14 cellular contexts compared by ENCODE assay signal in the genomic region with DNA sequence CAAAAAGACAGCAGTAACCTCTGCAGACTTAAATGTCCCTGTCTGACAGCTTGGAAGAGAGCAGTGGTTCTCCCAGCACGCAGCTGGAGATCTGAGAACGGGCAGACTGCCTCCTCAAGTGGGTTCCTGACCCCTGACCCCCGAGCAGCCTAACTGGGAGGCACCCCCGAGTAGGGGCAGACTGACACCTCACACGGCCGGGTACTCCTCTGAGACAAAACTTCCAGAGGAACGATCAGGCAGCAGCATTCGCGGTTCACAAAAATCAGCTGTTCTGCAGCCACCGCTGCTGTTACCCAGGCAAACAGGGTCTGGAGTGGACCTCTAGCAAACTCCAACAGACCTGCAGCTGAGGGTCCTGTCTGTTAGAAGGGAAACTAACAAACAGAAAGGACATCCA. TPM values are rescaled to one million over a fixed set of nuclear protein-coding genes. Genes with fewer than 3 reads are reported as not detected.
A peak's percentile ranks its signal among the peaks of the same experiment; 100 is the strongest.
DNase-seq lines count a peak whose midpoint lies in the region; ATAC-seq and TF ChIP-seq lines count a peak whose summit lies in the region.
"Not testable (repeated sequence)": the region's sequence is repeated elsewhere in the genome, so short reads cannot be mapped to it uniquely, and the experiment has no call there.
"Had no signal": no experiment of that assay in that cellular context is flagged by ENCODE, and none has a peak within 500 bp of the region (broad histone marks: within the 10 kb centered on the region; RNA-seq: fewer than 3 reads in every experiment).

No MANE protein-coding gene starts in this region.

- peaks cover 10% of the 10 kb centered on the region in 2 experiments for H3K4me1 Mint-ChIP-seq in H9
- peaks cover 11% of the 10 kb centered on the region for H3K4me1 Mint-ChIP-seq in WTC11
- not testable (repeated sequence) for H3K4me1 Mint-ChIP-seq in endodermal cell; neural crest cell; progenitor cell of endocrine pancreas (ENCODE audit: low read depth)

- H3K9ac ChIP-seq in H9 (ENCODE audit: extremely low read depth, insufficient read length, low read length); endodermal cell (ENCODE audit: extremely low read depth, low read length, poor library complexity, severe bottlenecking); iPS-20b (ENCODE audit: low read depth, low read length): not testable (repeated sequence)

- not testable (repeated sequence) for ATAC-seq in WTC11

- not testable (repeated sequence) for H2AFZ ChIP-seq in H9 (ENCODE audit: low read length)

- H3K23ac ChIP-seq in H9 (ENCODE audit: insufficient read length, low read depth, low read length): not testable (repeated sequence)

- H2BK12ac ChIP-seq in H9 (ENCODE audit: insufficient read length, low read depth, low read length): not testable (repeated sequence)

- H3K27me3 Mint-ChIP-seq in H9 (ENCODE audit: low read depth); WTC11 (ENCODE audit: low read depth); endodermal cell (ENCODE audit: insufficient read depth); neural crest cell (ENCODE audit: low read depth); progenitor cell of endocrine pancreas: not testable (repeated sequence)

- H3K27ac Mint-ChIP-seq in H9; endodermal cell; neural crest cell (ENCODE audit: unreplicated experiment); progenitor cell of endocrine pancreas: not testable (repeated sequence)
- H3K27ac Mint-ChIP-seq in WTC11: 0 out of 2 replicates have a peak overlapping the region, but pooled peaks have one; percentile 7

- H3K27ac ChIP-seq in 22Rv1 (peak overlapping the region; percentile 71), RWPE1 (peak overlapping the region; percentile 85)
- H3K27ac ChIP-seq in H9 (ENCODE audit: insufficient read length, low read depth, low read length); endodermal cell (ENCODE audit: low read depth, low read length); iPS-20b (ENCODE audit: low read length): not testable (repeated sequence)

- H4K91ac ChIP-seq in H9 (ENCODE audit: insufficient read length, low read depth, low read length): not testable (repeated sequence)

- H3K79me2 ChIP-seq in H9 (ENCODE audit: insufficient read depth, low read length): not testable (repeated sequence)

- not testable (repeated sequence) for H4K5ac ChIP-seq in H9 (ENCODE audit: insufficient read length, low read depth, low read length)

- H3K9me3 Mint-ChIP-seq in H9: peaks cover 15 to 18% of the 10 kb centered on the region in 2 experiments; a peak in 4 of 5 replicates
- H3K9me3 Mint-ChIP-seq in WTC11: peaks cover 24% of the 10 kb centered on the region
- peaks cover 34% of the 10 kb centered on the region for H3K9me3 Mint-ChIP-seq in endodermal cell
- not testable (repeated sequence) for H3K9me3 Mint-ChIP-seq in neural crest cell; progenitor cell of endocrine pancreas (ENCODE audit: low read depth)

- peak overlapping the region; percentile 67 to 71; a peak in 3 of 5 replicates for H3K4me3 Mint-ChIP-seq in H9
- peak overlapping the region; percentile 70 for H3K4me3 Mint-ChIP-seq in WTC11
- H3K4me3 Mint-ChIP-seq in endodermal cell: peak overlapping the region; percentile 53
- H3K4me3 Mint-ChIP-seq in neural crest cell: peak overlapping the region; percentile 44
- H3K4me3 Mint-ChIP-seq in progenitor cell of endocrine pancreas (ENCODE audit: low read depth): peak overlapping the region; percentile 33

- H3K4me1 ChIP-seq in H9 (ENCODE audit: insufficient read depth, low read length); endodermal cell (ENCODE audit: control insufficient read depth, insufficient read depth, low read length); iPS-20b (ENCODE audit: insufficient read depth, low read length): not testable (repeated sequence)

- not testable (repeated sequence) for H2BK5ac ChIP-seq in H9 (ENCODE audit: insufficient read length, low read length)

- not testable (repeated sequence) for H3K4me3 ChIP-seq in endodermal cell (ENCODE audit: low read length)
- peak overlapping the region; percentile 35; the same call in 1 of the 2 replicates for H3K4me3 ChIP-seq in iPS-20b (ENCODE audit: low read length)

- not testable (repeated sequence) for H2BK20ac ChIP-seq in H9 (ENCODE audit: low read depth, low read length, poor library complexity, severe bottlenecking)

- not testable (repeated sequence) for H3K23me2 ChIP-seq in H9 (ENCODE audit: insufficient read length, low read depth, low read length, poor library complexity, severe bottlenecking)

- WGBS in H9 (ENCODE audit: extremely low coverage, insufficient read length, low lambda C conversion rate): no CpG with 5 or more reads among the region's 10 CpGs
- 62% methylated on average over 9 of the region's 10 CpGs; no CpG with 5 or more reads in 1 of the 2 experiments for WGBS in endodermal cell (ENCODE audit: insufficient coverage in 1 of 2, insufficient read length in 1 of 2), 2 experiments

- not testable (repeated sequence) for H3K27me3 ChIP-seq in H9 (ENCODE audit: insufficient read depth, low read length); endodermal cell (ENCODE audit: control insufficient read depth, insufficient read depth, low read length, poor library complexity, severe bottlenecking); iPS-20b (ENCODE audit: insufficient read depth, low read length)

- not testable (repeated sequence) for H3K9me3 ChIP-seq in H9 (ENCODE audit: control insufficient read depth, low read depth, low read length); iPS-20b (ENCODE audit: insufficient read depth, low read depth, low read length)
- peaks cover 25% of the 10 kb centered on the region for H3K9me3 ChIP-seq in endodermal cell (ENCODE audit: control insufficient read depth, low read length)

- not testable (repeated sequence) for H3K79me1 ChIP-seq in H9 (ENCODE audit: insufficient read depth, low read depth, low read length, poor library complexity, severe bottlenecking)

- not testable (repeated sequence) for H4K20me1 ChIP-seq in H9 (ENCODE audit: control insufficient read depth, insufficient read depth, insufficient read length)

- not testable (repeated sequence) for H3K18ac ChIP-seq in H9 (ENCODE audit: insufficient read length, low read depth, low read length)

- H3K36me3 ChIP-seq in endodermal cell (ENCODE audit: control insufficient read depth, insufficient read depth, low read length); iPS-20b (ENCODE audit: insufficient read depth, low read depth, low read length): not testable (repeated sequence)

- H2BK15ac ChIP-seq in H9 (ENCODE audit: low read depth, low read length): not testable (repeated sequence)

- H3K56ac ChIP-seq in H9 (ENCODE audit: insufficient read length, low read depth, low read length): not testable (repeated sequence)

- not testable (repeated sequence) for H3K4ac ChIP-seq in H9 (ENCODE audit: low read depth, low read length)

- peaks cover 0 to 14% (median 2%) of the 10 kb centered on the region in 3 experiments; a peak in 4 of 7 replicates for H3K36me3 Mint-ChIP-seq in H9 (ENCODE audit: insufficient read depth in 1 of 3, low read depth in 3 of 3)
- H3K36me3 Mint-ChIP-seq in WTC11; endodermal cell (ENCODE audit: low read depth); neural crest cell (ENCODE audit: low read depth); progenitor cell of endocrine pancreas (ENCODE audit: insufficient read depth): not testable (repeated sequence)

- not testable (repeated sequence) for H3K14ac ChIP-seq in H9 (ENCODE audit: insufficient read depth, low read length)

- H2BK120ac ChIP-seq in H9 (ENCODE audit: low read depth, low read length, poor library complexity, severe bottlenecking): not testable (repeated sequence)

- H4K8ac ChIP-seq in H9 (replicated peaks; ENCODE audit: insufficient read length, low read depth, low read length): not testable (repeated sequence)

- H2AK5ac ChIP-seq in H9 (ENCODE audit: insufficient read length, low read length): not testable (repeated sequence)

- H3T11ph ChIP-seq in H9 (ENCODE audit: low read length): not testable (repeated sequence)

- not testable (repeated sequence) for TF ChIP-seq CTCF in 22Rv1 (IDR thresholded peaks at IDR 0.05); H9 (conservative IDR thresholded peaks at IDR 0.05); RWPE1 (conservative IDR thresholded peaks at IDR 0.05; ENCODE audit: low read depth); WTC11 (IDR thresholded peaks at IDR 0.05); endodermal cell (conservative IDR thresholded peaks at IDR 0.05); neural crest cell (conservative IDR thresholded peaks at IDR 0.05); progenitor cell of endocrine pancreas (IDR thresholded peaks at IDR 0.05; ENCODE audit: unreplicated experiment)

- POLR2A ChIA-PET in RWPE1 (lab: Yijun Ruan, JAX; ENCODE audit: low non-redundant PET); WTC11 (lab: Charles Lee): not testable (repeated sequence)

- not testable (repeated sequence) for H3K4me2 ChIP-seq in H9 (ENCODE audit: insufficient read depth, insufficient read length, low read length)

- CTCF ChIA-PET in RWPE1 (lab: Yijun Ruan, JAX): not testable (repeated sequence)
- CTCF ChIA-PET in WTC11 (lab: Charles Lee): interaction anchor here (1.0 kb wide), 2 partner anchors 25 to 871 kb away, joined by 3 read pairs; no protein-coding TSS in a partner anchor

- not testable (repeated sequence) for DNase-seq in H9; RWPE1 (ENCODE audit: low spot score); WTC11 (ENCODE audit: low spot score); endodermal cell; neural crest cell (ENCODE audit: low read depth, low spot score); progenitor cell of endocrine pancreas (ENCODE audit: low spot score, unreplicated experiment)

RNA-seq across cellular contexts. Expression of a gene that starts 11.1 kb away (rescaled TPM):
- 17.5 and 21.2 TPM in 2 replicates for total RNA-seq in H9 (2021)
- 19.0 to 22.5 TPM (median 20.2 TPM) in 3 replicates for total RNA-seq in WTC11 (2021)
- 10 to 100 TPM; 26.5 to 26.9 TPM for total RNA-seq in endodermal cell
- 31.5 TPM for polyA plus RNA-seq in endodermal cell (2013, experiment 1 of 2)
- 28.5 TPM for polyA plus RNA-seq in endodermal cell (2013, experiment 2 of 2)
- total RNA-seq in neural crest cell: 25.9 and 27.3 TPM in 2 replicates
- 29.1 and 34.0 TPM in 2 replicates for total RNA-seq in progenitor cell of endocrine pancreas

RNA-seq across cellular contexts. Expression of a gene that starts 22.7 kb away (rescaled TPM):
- total RNA-seq in H9 (2021) (not detected in 2 replicates), WTC11 (2021) (not detected in 3 replicates), endodermal cell (not detected), neural crest cell (not detected in 2 replicates), progenitor cell of endocrine pancreas (not detected in 2 replicates)
- not detected for polyA plus RNA-seq in endodermal cell (2013, experiment 1 of 2)
- not detected for polyA plus RNA-seq in endodermal cell (2013, experiment 2 of 2)
- total RNA-seq: CD4-positive, alpha-beta T cell; CD8-positive, alpha-beta memory T cell; Daoy; G401 had no signal
- polyA plus RNA-seq: A549; CD14-positive monocyte; CD8-positive, alpha-beta memory T cell had no signal
